8 cellular contexts compared by ENCODE assay signal in genomic region chr10:91923371-91924211, GRCh38. TPM values are rescaled to one million over a fixed set of nuclear protein-coding genes. Genes with fewer than 3 reads are reported as not detected.
DNase-seq lines count a peak whose midpoint lies in the region; ATAC-seq, FAIRE-seq and TF ChIP-seq lines count a peak whose summit lies in the region.

BTAF1 (plus strand) TSS chr10:91923770; CDS start chr10:91924077, 307 bp downstream.

- H3K4me3 ChIP-seq in MG63 (peak within 1 kb of the TSS; percentile 76), gastroesophageal sphincter (peak within 1 kb of the TSS; percentile 89 to 94), neutrophil (ENCODE audit: low read depth in 1 of 2, low read length in 1 of 2) (peak within 1 kb of the TSS; percentile 76 to 85)

- H4K91ac ChIP-seq in H9 (ENCODE audit: insufficient read length, low read depth, low read length) = no peak within 1 kb of the TSS

- no peaks in the 10 kb centered on the region for H3K27me3 ChIP-seq in H9 (ENCODE audit: insufficient read depth, low read length)
- no peaks in the 10 kb centered on the region for H3K27me3 ChIP-seq in MG63
- peaks cover 9% of the 10 kb centered on the region for H3K27me3 ChIP-seq in gastroesophageal sphincter
- peaks cover 1% of the 10 kb centered on the region for H3K27me3 ChIP-seq in neutrophil

- H2BK20ac ChIP-seq in H9 (ENCODE audit: low read depth, low read length, poor library complexity, severe bottlenecking) = no peak within 1 kb of the TSS

- H3K14ac ChIP-seq in H9 (ENCODE audit: insufficient read depth, low read length) = peak within 1 kb of the TSS; percentile 97

- peak within 1 kb of the TSS; percentile 97 for H3T11ph ChIP-seq in H9 (ENCODE audit: low read length)

- H3K18ac ChIP-seq in H9 (ENCODE audit: insufficient read length, low read depth, low read length) = peak within 1 kb of the TSS; percentile 97

- H2AFZ ChIP-seq in H9 (ENCODE audit: low read length) = no peak within 1 kb of the TSS

- H4K5ac ChIP-seq in H9 (ENCODE audit: insufficient read length, low read depth, low read length) = peak within 1 kb of the TSS; percentile 99

- intact Hi-C loops in activated naive CD4-positive, alpha-beta T cell treated with anti-CD3 and anti-CD28 coated beads for 36 hours (cut with micrococcal nuclease) = loop anchor here (1.0 to 5.0 kb wide), 8 partner anchors 14 to 761 kb away; partner anchors contain the start of genes CPEB3, FGFBP3, KIF11 and MARCHF5

- no peak within 1 kb of the TSS for H3K56ac ChIP-seq in H9 (ENCODE audit: insufficient read length, low read depth, low read length)

- peak; percentile 98 for ATAC-seq in gastroesophageal sphincter

- peak within 1 kb of the TSS; percentile 87 for H3K9ac ChIP-seq in H9 (ENCODE audit: extremely low read depth, insufficient read length, low read length)

- peak within 1 kb of the TSS; percentile 89 for H2BK120ac ChIP-seq in H9 (ENCODE audit: low read depth, low read length, poor library complexity, severe bottlenecking)

- H2BK12ac ChIP-seq in H9 (ENCODE audit: insufficient read length, low read depth, low read length) = no peak within 1 kb of the TSS

- H3K9me3 Mint-ChIP-seq in H9 = peaks cover 4 to 5% of the 10 kb centered on the region in 2 experiments
- H3K9me3 Mint-ChIP-seq in activated naive CD4-positive, alpha-beta T cell treated with anti-CD3 and anti-CD28 coated beads for 36 hours = no peaks in the 10 kb centered on the region

- H3K27ac ChIP-seq in H9 (ENCODE audit: insufficient read length, low read depth, low read length) = peak within 1 kb of the TSS; percentile 84
- H3K27ac ChIP-seq in gastroesophageal sphincter = peak within 1 kb of the TSS; percentile 94 to 99 (median 96)
- peak within 1 kb of the TSS; percentile 86 for H3K27ac ChIP-seq in neutrophil

- H3K23ac ChIP-seq in H9 (ENCODE audit: insufficient read length, low read depth, low read length) = no peak within 1 kb of the TSS

- H3K79me2 ChIP-seq in H9 (ENCODE audit: insufficient read depth, low read length) = peaks cover 11% of the 10 kb centered on the region; the same call in 1 of the 2 replicates

- CTCF ChIA-PET in activated naive CD4-positive, alpha-beta T cell treated with anti-CD3 and anti-CD28 coated beads for 36 hours (lab: Charles Lee) = interaction anchor here (0.6 to 3.7 kb wide), 7 partner anchors 9 to 187 kb away, joined by 3 to 15 read pairs (median 3); partner anchors contain the start of genes FGFBP3 and TNKS2

- peaks cover 4% of the 10 kb centered on the region for H3K23me2 ChIP-seq in H9 (ENCODE audit: insufficient read length, low read depth, low read length, poor library complexity, severe bottlenecking)

- WGBS in H9 (ENCODE audit: extremely low coverage, insufficient read length, low lambda C conversion rate) = no CpG with 5 or more reads among the region's 65 CpGs
- 0% methylated on average over 8 to 10 of the region's 65 CpGs for WGBS in gastroesophageal sphincter (ENCODE audit: low coverage in 1 of 2), 2 donors

- DNase-seq in H9 (peak; percentile 93), MG63 (peak; percentile 91), SK-N-DZ (ENCODE audit: low spot score) (peak; percentile 94), superior temporal gyrus (ENCODE audit: extremely low spot score) (peak; percentile 98)
- peak; percentile 93 for DNase-seq in activated naive CD4-positive, alpha-beta T cell treated with anti-CD3 and anti-CD28 coated beads for 36 hours

- peak within 1 kb of the TSS; percentile 84 to 94 for H3K4me3 Mint-ChIP-seq in H9
- H3K4me3 Mint-ChIP-seq in activated naive CD4-positive, alpha-beta T cell treated with anti-CD3 and anti-CD28 coated beads for 36 hours = peak within 1 kb of the TSS; percentile 86

- peak within 1 kb of the TSS; percentile 93 for H3K4me2 ChIP-seq in H9 (ENCODE audit: insufficient read depth, insufficient read length, low read length)

- peak within 1 kb of the TSS; percentile 99 for H3K27ac Mint-ChIP-seq in H9
- peak within 1 kb of the TSS; percentile 99 for H3K27ac Mint-ChIP-seq in activated naive CD4-positive, alpha-beta T cell treated with anti-CD3 and anti-CD28 coated beads for 36 hours

- no peak within 1 kb of the TSS for H2BK5ac ChIP-seq in H9 (ENCODE audit: insufficient read length, low read length)

- peak; percentile 89 to 91 for TF ChIP-seq POLR2A in gastroesophageal sphincter (IDR thresholded peaks at IDR 0.05)

- peak within 1 kb of the TSS; percentile 98 for H4K8ac ChIP-seq in H9 (replicated peaks; ENCODE audit: insufficient read length, low read depth, low read length)

- no peak for TF ChIP-seq EP300 in gastroesophageal sphincter (IDR thresholded peaks at IDR 0.05)

- H3K4me1 ChIP-seq in H9 (ENCODE audit: insufficient read depth, low read length) = no peaks in the 10 kb centered on the region
- peaks cover 5 to 41% (median 8%) of the 10 kb centered on the region in 3 donors for H3K4me1 ChIP-seq in gastroesophageal sphincter
- peaks cover 17% of the 10 kb centered on the region in 2 experiments for H3K4me1 ChIP-seq in neutrophil (ENCODE audit: control insufficient read depth in 1 of 2, insufficient read depth in 1 of 2, low read depth in 1 of 2, low read length in 1 of 2)

- H3K79me1 ChIP-seq in H9 (ENCODE audit: insufficient read depth, low read depth, low read length, poor library complexity, severe bottlenecking) = no peaks in the 10 kb centered on the region

- H2BK15ac ChIP-seq in H9 (ENCODE audit: low read depth, low read length) = no peak within 1 kb of the TSS

- H3K27me3 Mint-ChIP-seq in H9 (ENCODE audit: low read depth) = peaks cover 3% of the 10 kb centered on the region; the same call in 1 of the 2 replicates
- H3K27me3 Mint-ChIP-seq in activated naive CD4-positive, alpha-beta T cell treated with anti-CD3 and anti-CD28 coated beads for 36 hours (ENCODE audit: low read depth) = no peaks in the 10 kb centered on the region

- no peak within 1 kb of the TSS for H2AK5ac ChIP-seq in H9 (ENCODE audit: insufficient read length, low read length)

- peaks cover 18 to 32% of the 10 kb centered on the region in 2 experiments for H3K4me1 Mint-ChIP-seq in H9
- H3K4me1 Mint-ChIP-seq in activated naive CD4-positive, alpha-beta T cell treated with anti-CD3 and anti-CD28 coated beads for 36 hours (ENCODE audit: low read depth) = peaks cover 35% of the 10 kb centered on the region

- peaks cover 13 to 25% (median 16%) of the 10 kb centered on the region in 3 experiments for H3K36me3 Mint-ChIP-seq in H9 (ENCODE audit: insufficient read depth in 1 of 3, low read depth in 3 of 3)
- H3K36me3 Mint-ChIP-seq in activated naive CD4-positive, alpha-beta T cell treated with anti-CD3 and anti-CD28 coated beads for 36 hours (ENCODE audit: low read depth) = peaks cover 9% of the 10 kb centered on the region

- H3K4ac ChIP-seq in H9 (ENCODE audit: low read depth, low read length) = no peak within 1 kb of the TSS; the same call in 1 of the 2 replicates

- H3K36me3 ChIP-seq in MG63 = peaks cover 7% of the 10 kb centered on the region; the same call in 1 of the 2 replicates
- H3K36me3 ChIP-seq in gastroesophageal sphincter = no peaks in the 10 kb centered on the region
- H3K36me3 ChIP-seq in neutrophil = no peaks in the 10 kb centered on the region

- H4K20me1 ChIP-seq in H9 (ENCODE audit: control insufficient read depth, insufficient read depth, insufficient read length) = no peaks in the 10 kb centered on the region

- TF ChIP-seq CTCF in H9 (conservative IDR thresholded peaks at IDR 0.05) = no peak
- TF ChIP-seq CTCF in gastroesophageal sphincter (IDR thresholded peaks at IDR 0.05) = no peak
- TF ChIP-seq CTCF in neutrophil (IDR thresholded peaks at IDR 0.05) = no peak

- FAIRE-seq in G401.6 (lab: Jason Lieb, UNC) = peak; percentile 93

- H3K9me3 ChIP-seq in H9 (ENCODE audit: control insufficient read depth, low read depth, low read length) = no peaks in the 10 kb centered on the region
- peaks cover 4% of the 10 kb centered on the region; the same call in 1 of the 2 replicates for H3K9me3 ChIP-seq in MG63
- no peaks in the 10 kb centered on the region for H3K9me3 ChIP-seq in gastroesophageal sphincter
- no peaks in the 10 kb centered on the region for H3K9me3 ChIP-seq in neutrophil

RNA-seq across cellular contexts. Expression of gene BTAF1, which starts in this region (rescaled TPM):
- total RNA-seq in H9 (2021) (42.5 and 45.2 TPM in 2 replicates), gastroesophageal sphincter (10 to 100 TPM; 25.1 to 81.7 (median 36.2) TPM)
- 10.1 and 11.4 TPM in 2 replicates for total RNA-seq in MG63 (2014; rRNA removed; shearing (Covaris generic); ENCODE audit: low replicate concordance)
- 32.9 and 45.5 TPM in 2 replicates for polyA plus RNA-seq in SK-N-DZ (2014; cell fraction: cytosol; rRNA removed)
- polyA plus RNA-seq in SK-N-DZ (2014; cell fraction: nucleus; rRNA removed) = 387 and 444 TPM in 2 replicates
- total RNA-seq in activated naive CD4-positive, alpha-beta T cell treated with anti-CD3 and anti-CD28 coated beads for 36 hours = 10 to 100 TPM; 42.6 to 43.6 TPM

Comparison
In these comparisons a context has a peak if more than half of its experiments do, and no peak if none do; other contexts are left out.
1. Peak in every context shown above with its lines: DNase-seq, ATAC-seq, H3K4me3 ChIP-seq and H3K27ac ChIP-seq.